Comparison of ENCODE assay signal across 29 cellular contexts in the genomic region with DNA sequence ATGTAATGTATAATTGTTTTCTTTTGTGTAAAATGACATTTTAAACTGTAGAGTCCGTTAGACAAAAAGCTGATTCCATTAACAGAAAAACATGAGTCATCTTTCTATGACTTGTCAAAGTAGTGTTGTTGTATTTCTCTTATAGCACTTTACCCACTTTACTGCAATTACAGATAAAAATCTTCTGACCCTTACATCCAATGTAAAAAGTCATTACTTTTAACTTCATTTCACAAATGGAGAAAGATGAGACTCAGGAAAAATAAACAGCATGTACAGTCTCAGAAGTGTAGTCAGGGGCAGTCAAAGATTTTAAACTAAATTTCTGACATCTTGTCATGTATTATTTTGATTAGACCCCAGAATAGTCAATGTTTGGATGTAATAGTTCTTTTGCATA.
A peak's percentile ranks its signal among the peaks of the same experiment; 100 is the strongest.
DNase-seq lines count a peak whose midpoint lies in the region; ATAC-seq, FAIRE-seq and TF ChIP-seq lines count a peak whose summit lies in the region.
"Had no signal": no experiment of that assay in that cellular context is flagged by ENCODE, and none has a peak within 500 bp of the region (broad histone marks: within the 10 kb centered on the region; RNA-seq: fewer than 3 reads in every experiment).

No MANE protein-coding gene starts in this region.

- H3K4me3 ChIP-seq in lower leg skin (ENCODE audit: low read depth, poor library complexity, severe bottlenecking) = no peak overlapping the region
- H3K4me3 ChIP-seq: A549; BLaER1; BLaER1 treated with 17β-estradiol and CSF1 and Interleukin-3, amounts not matched to agents 10 nM and 100 nM had no signal

- no peak for ATAC-seq in GM19023 (IDR thresholded peaks at IDR 0.05; ENCODE audit: unreplicated experiment)
- ATAC-seq: A549; CD8-positive, alpha-beta T cell had no signal

- DNase-seq in SK-N-DZ (ENCODE audit: low spot score) (peak; percentile 93), lower leg skin (ENCODE audit: low spot score in 2 of 2) (no peak)
- DNase-seq: 8988T; ACHN; AML-193; BE2C; C1 segment of cervical spinal cord; Caco-2; Calu3; CD4-positive, alpha-beta memory T cell; CD4-positive, alpha-beta T cell; CD4-positive, CD25-positive, alpha-beta regulatory T cell; CD8-positive, alpha-beta memory T cell; CD8-positive, alpha-beta T cell; COR-L47; DMS 273 treated with DMSO at 0.1 percent for 48 hours; DMS153; DMS53; DMS79; DMS79 treated with DMSO at 0.1 percent for 48 hours; DND-41; EL had no signal

- intact Hi-C loops in lower leg skin (cut with DNase I; ENCODE audit: low total_unique reads) = no loop called here

- WGBS in lower leg skin, 2 donors = 32 to 54% methylated on average over 1 of the region's 1 CpG

- no peak for TF ChIP-seq CTCF in lower leg skin (IDR thresholded peaks at IDR 0.05)

- TF ChIP-seq POLR2A in lower leg skin (IDR thresholded peaks at IDR 0.05) = no peak

- peak; percentile 79 for FAIRE-seq in islet of Langerhans (lab: Jason Lieb, UNC)
- FAIRE-seq: A204.1, A549, D721Med had no signal
